In genomic region chr20:53080969-53081871, GRCh38 we compare ENCODE assay signal across 10 cellular contexts.
DNase-seq lines count a peak whose midpoint lies in the region; TF ChIP-seq lines count a peak whose summit lies in the region.
"Had no signal": no experiment of that assay in that cellular context is flagged by ENCODE, and none has a peak within 500 bp of the region (broad histone marks: within the 10 kb centered on the region; RNA-seq: fewer than 3 reads in every experiment).

No MANE protein-coding gene starts in this region.

- DNase-seq in DMS153 treated with DMSO at 0.1 percent for 48 hours (lab: John Stamatoyannopoulos, UW; ENCODE audit: unreplicated experiment): peak; percentile 60
- peak; percentile 36 for DNase-seq in NOMO-1 treated with DMSO at 0.1 percent for 48 hours (lab: John Stamatoyannopoulos, UW; ENCODE audit: unreplicated experiment)
- DNase-seq in mammary epithelial cell: peak; percentile 81
- no peak for DNase-seq in HUDEP-2 (lab: John Stamatoyannopoulos, UW; ENCODE audit: unreplicated experiment in 76 of 76)
- no peak for DNase-seq in BE2C
- DNase-seq in AG08395 (ENCODE audit: low spot score): no peak
- no peak for DNase-seq in AG20443 (ENCODE audit: low spot score)
- DNase-seq: DMS79 treated with DMSO at 0.1 percent for 48 hours had no signal

- H3K4me3 Mint-ChIP-seq in nephron: no peak overlapping the region

- peak overlapping the region; percentile 33 for H3K9ac ChIP-seq in mammary epithelial cell (ENCODE audit: insufficient read depth, low read length)

- in situ Hi-C loops in mammary epithelial cell (cut with MboI; ENCODE audit: low sequenced_read_pairs in 2 of 2): no loop called here

- no peaks in the 10 kb centered on the region for H3K9me3 ChIP-seq in mammary epithelial cell (replicated peaks; ENCODE audit: insufficient read depth, low read length)
- no peaks in the 10 kb centered on the region for H3K9me3 ChIP-seq in BE2C
- H3K9me3 ChIP-seq: vagina had no signal

- H3K4me1 ChIP-seq in mammary epithelial cell (ENCODE audit: insufficient read depth, low read length) (peaks cover 33% of the 10 kb centered on the region), BE2C (peaks cover 49% of the 10 kb centered on the region)

- CTCF ChIA-PET in mammary epithelial cell (lab: Charles Lee; ENCODE audit: low non-redundant PET): no interaction called here

- peak overlapping the region; percentile 82 for H3K4me2 ChIP-seq in mammary epithelial cell (ENCODE audit: insufficient read depth, low read depth, low read length)

- intact Hi-C loops in mammary epithelial cell (cut with micrococcal nuclease): loop anchor here (2.0 kb wide), 3 partner anchors 20 to 158 kb away; partner anchors contain the start of gene TSHZ2

- no peaks in the 10 kb centered on the region for H4K20me1 ChIP-seq in mammary epithelial cell (ENCODE audit: insufficient read depth, low read length)

- peaks cover 22% of the 10 kb centered on the region for H3K4me1 Mint-ChIP-seq in nephron

- no peaks in the 10 kb centered on the region for H3K9me3 Mint-ChIP-seq in nephron

- H3K79me2 ChIP-seq in mammary epithelial cell (ENCODE audit: insufficient read depth, low read length): no peaks in the 10 kb centered on the region

- H3K27ac Mint-ChIP-seq in nephron: peak overlapping the region; percentile 47 to 68 (median 58)

- H3K27ac ChIP-seq in mammary epithelial cell (ENCODE audit: insufficient read depth, low read depth, low read length): peak overlapping the region; percentile 87
- H3K27ac ChIP-seq: vagina had no signal

- TF ChIP-seq CTCF in mammary epithelial cell (conservative IDR thresholded peaks at IDR 0.05 in 1 of 2, IDR thresholded peaks at IDR 0.05 in 1 of 2; ENCODE audit: extremely low read depth in 1 of 2, insufficient read depth in 1 of 2, low read depth in 1 of 2, low read length in 2 of 2) (no peak), nephron (IDR thresholded peaks at IDR 0.05; ENCODE audit: unreplicated experiment in 3 of 3) (no peak), BE2C (IDR thresholded peaks at IDR 0.05; ENCODE audit: low read depth, low read length) (no peak)

- BruUV-seq in mammary epithelial cell (replicated peaks; lab: Mats Ljungman, UMichigan): TSS peak; percentile 68

- H3K36me3 Mint-ChIP-seq in nephron (ENCODE audit: low read depth): peaks cover 3% of the 10 kb centered on the region

- 21% methylated on average over 10 of the region's 10 CpGs for WGBS in mammary epithelial cell (ENCODE audit: low coverage, missing lambda C conversion rate)

- H3K36me3 ChIP-seq in mammary epithelial cell (ENCODE audit: insufficient read depth, low read length): no peaks in the 10 kb centered on the region
- no peaks in the 10 kb centered on the region for H3K36me3 ChIP-seq in BE2C
- H3K36me3 ChIP-seq: vagina had no signal

- H3K27me3 Mint-ChIP-seq in nephron (ENCODE audit: low read depth): no peaks in the 10 kb centered on the region

- dilution Hi-C loops in mammary epithelial cell (cut with HindIII; ENCODE audit: low sequenced_read_pairs): no loop called here

- H3K4me3 ChIP-seq in mammary epithelial cell (replicated peaks in 1 of 3; ENCODE audit: insufficient read depth in 1 of 3, low read depth in 2 of 3, low read length in 3 of 3) (peak overlapping the region; percentile 16 to 32 (median 26)), BE2C (ENCODE audit: low read depth, low read length) (no peak overlapping the region)
- H3K4me3 ChIP-seq: vagina had no signal

- peak overlapping the region; percentile 12 for H2AFZ ChIP-seq in mammary epithelial cell (ENCODE audit: low read depth, low read length)

- no peaks in the 10 kb centered on the region for H3K27me3 ChIP-seq in mammary epithelial cell (ENCODE audit: insufficient read depth, low read length)
- no peaks in the 10 kb centered on the region for H3K27me3 ChIP-seq in BE2C
- H3K27me3 ChIP-seq: vagina had no signal

Comparison
In these comparisons a context has a peak if more than half of its experiments do, and no peak if none do; other contexts are left out.
1. DNase-seq: peak in DMS153 treated with DMSO at 0.1 percent for 48 hours (single experiment), NOMO-1 treated with DMSO at 0.1 percent for 48 hours (single experiment) and mammary epithelial cell (single experiment); none in HUDEP-2 (0 of 76), BE2C (single experiment), AG08395 (single experiment) and AG20443 (single experiment).